8 cellular contexts compared by ENCODE assay signal in the genomic region with DNA sequence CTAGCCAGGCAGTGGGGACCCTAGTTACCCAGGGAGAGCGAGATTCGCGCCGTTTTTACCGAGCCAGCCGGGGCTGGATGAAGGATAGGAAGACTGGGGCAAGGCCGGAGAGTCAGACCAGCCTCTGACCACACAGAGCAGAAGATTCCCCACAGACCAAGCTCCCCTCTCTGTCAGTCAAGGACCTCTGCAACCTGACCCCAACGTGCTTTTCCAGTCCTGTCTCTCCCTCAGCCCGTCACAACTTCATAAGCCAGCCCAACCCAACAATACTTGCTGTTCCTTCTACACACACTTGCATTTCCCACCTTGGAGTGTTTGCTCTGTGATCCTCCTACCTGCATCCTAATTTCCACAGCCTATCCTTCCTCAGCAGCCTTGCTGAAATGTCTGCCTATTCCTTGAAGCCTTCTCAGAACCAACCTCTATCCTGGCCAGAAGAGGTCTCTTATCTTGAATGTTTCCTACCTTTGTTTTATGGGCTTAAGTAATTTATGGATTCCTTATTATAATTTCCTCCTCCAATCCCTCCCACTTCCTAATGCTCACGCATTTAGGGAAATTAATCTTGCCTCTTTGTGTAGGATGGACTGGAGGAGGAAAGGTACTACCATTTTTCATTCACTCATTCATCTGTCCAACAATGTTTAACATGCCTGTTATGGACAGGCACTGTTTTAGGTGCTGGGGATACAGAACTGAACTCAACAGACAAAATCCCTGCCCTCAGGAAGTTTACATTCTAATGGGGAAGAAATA. TPM values are rescaled to one million over a fixed set of nuclear protein-coding genes. Genes with fewer than 3 reads are reported as not detected.
DNase-seq lines count a peak whose midpoint lies in the region; ATAC-seq and TF ChIP-seq lines count a peak whose summit lies in the region.

Gene GSTM3 (minus strand): TSS at position 424 of the 759 bp plus-strand sequence. CDS start 751 bp downstream, outside the sequence.

- H3K9me2 ChIP-seq in neural cell (ENCODE audit: insufficient read depth, low read length), result no peaks in the 10 kb centered on the region

- peaks cover 6 to 21% (median 13%) of the 10 kb centered on the region in 4 donors for H3K36me3 ChIP-seq in esophagus muscularis mucosa
- H3K36me3 ChIP-seq in neural cell (ENCODE audit: insufficient read depth, low read length), result peaks cover 16% of the 10 kb centered on the region

- intact Hi-C loops in esophagus muscularis mucosa (cut with DNase I), result no loop called here

- ATAC-seq in GM19467 (IDR thresholded peaks at IDR 0.05; ENCODE audit: unreplicated experiment), result no peak
- ATAC-seq in HG02981 (IDR thresholded peaks at IDR 0.05; ENCODE audit: unreplicated experiment), result no peak

- no peaks in the 10 kb centered on the region for H3K9me3 ChIP-seq in esophagus muscularis mucosa
- H3K9me3 ChIP-seq in neural cell (ENCODE audit: low read length), result no peaks in the 10 kb centered on the region

- under 1% methylated on average over 8 of the region's 10 CpGs for WGBS in esophagus muscularis mucosa

- H3K4me1 ChIP-seq in esophagus muscularis mucosa, result peaks cover 15 to 19% (median 18%) of the 10 kb centered on the region in 4 donors

- H2AFZ ChIP-seq in neural cell (ENCODE audit: low read depth, low read length), result peak within 1 kb of the TSS; percentile 75

- no peaks in the 10 kb centered on the region for H3K79me2 ChIP-seq in neural cell (replicated peaks; ENCODE audit: insufficient read depth, low read length)

- no peak for DNase-seq in H4 (ENCODE audit: low spot score)
- no peak for DNase-seq in RPMI7951 (ENCODE audit: low read depth)
- DNase-seq in esophagus muscularis mucosa (ENCODE audit: extremely low spot score), result no peak
- DNase-seq in NCI-H446 (lab: John Stamatoyannopoulos, UW), result no peak
- DNase-seq in amniotic stem cell (lab: John Stamatoyannopoulos, UW), result no peak

- H3K27me3 ChIP-seq in esophagus muscularis mucosa (no peaks in the 10 kb centered on the region), neural cell (ENCODE audit: insufficient read depth, low read depth, low read length) (no peaks in the 10 kb centered on the region)

- H3F3A ChIP-seq in neural cell (ENCODE audit: insufficient read depth, low read length, poor library complexity, severe bottlenecking), result no peaks in the 10 kb centered on the region

- peak within 1 kb of the TSS; percentile 89 for H3K9ac ChIP-seq in neural cell (ENCODE audit: low read length)

- TF ChIP-seq EP300 in esophagus muscularis mucosa (IDR thresholded peaks at IDR 0.05) (no peak), neural cell (conservative IDR thresholded peaks at IDR 0.05; ENCODE audit: poor library complexity, severe bottlenecking) (no peak)

- H3K4me3 ChIP-seq in esophagus muscularis mucosa (peak within 1 kb of the TSS; percentile 74 to 93 (median 86)), neural cell (ENCODE audit: low read length) (peak within 1 kb of the TSS; percentile 98)

- H3K27ac ChIP-seq in esophagus muscularis mucosa (replicated peaks in 1 of 4), result peak within 1 kb of the TSS; percentile 79 to 91 (median 82)
- peak within 1 kb of the TSS; percentile 90 for H3K27ac ChIP-seq in neural cell (ENCODE audit: low read length)

- TF ChIP-seq POLR2A in esophagus muscularis mucosa (IDR thresholded peaks at IDR 0.05; ENCODE audit: low read depth), result no peak

- no peak for TF ChIP-seq RAD21 in neural cell (conservative IDR thresholded peaks at IDR 0.05)

- peak within 1 kb of the TSS; percentile 56 for H3K4me2 ChIP-seq in neural cell (ENCODE audit: low read length)

- no peaks in the 10 kb centered on the region for H4K20me1 ChIP-seq in neural cell (ENCODE audit: insufficient read depth)

- no peak for TF ChIP-seq CTCF in esophagus muscularis mucosa (IDR thresholded peaks at IDR 0.05)
- TF ChIP-seq CTCF in neural cell (IDR thresholded peaks at IDR 0.05; ENCODE audit: poor library complexity, severe bottlenecking), result peak; percentile 24

TF ChIP-seq in neural cell, 6 proteins besides CTCF, POLR2A, EP300 and RAD21:
- no peak for TF ChIP-seq MXI1 (conservative IDR thresholded peaks at IDR 0.05; ENCODE audit: poor library complexity, severe bottlenecking)
- TF ChIP-seq, protein P1, sequence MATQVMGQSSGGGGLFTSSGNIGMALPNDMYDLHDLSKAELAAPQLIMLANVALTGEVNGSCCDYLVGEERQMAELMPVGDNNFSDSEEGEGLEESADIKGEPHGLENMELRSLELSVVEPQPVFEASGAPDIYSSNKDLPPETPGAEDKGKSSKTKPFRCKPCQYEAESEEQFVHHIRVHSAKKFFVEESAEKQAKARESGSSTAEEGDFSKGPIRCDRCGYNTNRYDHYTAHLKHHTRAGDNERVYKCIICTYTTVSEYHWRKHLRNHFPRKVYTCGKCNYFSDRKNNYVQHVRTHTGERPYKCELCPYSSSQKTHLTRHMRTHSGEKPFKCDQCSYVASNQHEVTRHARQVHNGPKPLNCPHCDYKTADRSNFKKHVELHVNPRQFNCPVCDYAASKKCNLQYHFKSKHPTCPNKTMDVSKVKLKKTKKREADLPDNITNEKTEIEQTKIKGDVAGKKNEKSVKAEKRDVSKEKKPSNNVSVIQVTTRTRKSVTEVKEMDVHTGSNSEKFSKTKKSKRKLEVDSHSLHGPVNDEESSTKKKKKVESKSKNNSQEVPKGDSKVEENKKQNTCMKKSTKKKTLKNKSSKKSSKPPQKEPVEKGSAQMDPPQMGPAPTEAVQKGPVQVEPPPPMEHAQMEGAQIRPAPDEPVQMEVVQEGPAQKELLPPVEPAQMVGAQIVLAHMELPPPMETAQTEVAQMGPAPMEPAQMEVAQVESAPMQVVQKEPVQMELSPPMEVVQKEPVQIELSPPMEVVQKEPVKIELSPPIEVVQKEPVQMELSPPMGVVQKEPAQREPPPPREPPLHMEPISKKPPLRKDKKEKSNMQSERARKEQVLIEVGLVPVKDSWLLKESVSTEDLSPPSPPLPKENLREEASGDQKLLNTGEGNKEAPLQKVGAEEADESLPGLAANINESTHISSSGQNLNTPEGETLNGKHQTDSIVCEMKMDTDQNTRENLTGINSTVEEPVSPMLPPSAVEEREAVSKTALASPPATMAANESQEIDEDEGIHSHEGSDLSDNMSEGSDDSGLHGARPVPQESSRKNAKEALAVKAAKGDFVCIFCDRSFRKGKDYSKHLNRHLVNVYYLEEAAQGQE (IDR thresholded peaks at IDR 0.05; ENCODE audit: borderline replicate concordance), result no peak
- TF ChIP-seq TAF1 (IDR thresholded peaks at IDR 0.05; ENCODE audit: low read depth), result no peak
TF ChIP-seq in neural cell: peak in this region for 0.

RNA-seq across cellular contexts. Expression of gene GSTM3, which starts in this region (rescaled TPM):
- 228 and 275 TPM in 2 replicates for total RNA-seq in H4 (2014; rRNA removed; shearing (Covaris generic))
- 229 and 247 TPM in 2 replicates for total RNA-seq in RPMI7951 (2014; rRNA removed; shearing (Covaris generic))
- total RNA-seq in esophagus muscularis mucosa, result 100 to 1,000 TPM in 1 of 4 donors, 10 to 100 TPM in 3; 64.6 to 111 (median 76.9) TPM
- 150 and 195 TPM in 2 replicates for polyA plus RNA-seq in neural cell
- 59.6 and 62.4 TPM in 2 replicates for polyA minus RNA-seq in neural cell
